In the genomic region with DNA sequence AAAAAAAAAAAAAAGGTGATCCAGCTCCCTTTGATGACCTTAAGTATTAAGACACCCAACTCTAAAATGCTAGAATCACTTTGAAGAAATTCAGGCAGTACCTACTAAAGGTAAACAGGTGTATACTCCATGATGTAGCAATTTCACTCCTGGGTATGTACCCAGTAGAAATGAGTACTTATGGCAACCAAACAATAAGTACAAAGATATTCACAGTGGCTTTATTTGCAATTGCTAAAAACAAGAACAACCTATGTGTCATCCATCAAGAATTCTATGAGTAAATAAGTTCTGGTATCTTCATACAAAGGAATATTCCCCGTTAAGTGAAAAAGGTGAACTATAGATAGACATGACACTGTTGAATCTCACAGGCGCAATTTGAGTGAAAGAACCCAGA, we compare ENCODE assay signal across 24 cellular contexts. TPM values are rescaled to one million over a fixed set of nuclear protein-coding genes. Genes with fewer than 3 reads are reported as not detected.
DNase-seq lines count a peak whose midpoint lies in the region; ATAC-seq, FAIRE-seq and TF ChIP-seq lines count a peak whose summit lies in the region.
"Had no signal": no experiment of that assay in that cellular context is flagged by ENCODE, and none has a peak within 500 bp of the region (broad histone marks: within the 10 kb centered on the region; RNA-seq: fewer than 3 reads in every experiment).

No MANE protein-coding gene starts in this region.

- peaks cover 34% of the 10 kb centered on the region for H3K4me1 ChIP-seq in A549

- DNase-seq in A549 (ENCODE audit: low read depth in 1 of 2, low spot score in 1 of 2) (peak; percentile 22 to 25), HFFc6 (peak; percentile 20), SW480 (ENCODE audit: low spot score) (peak; percentile 5), iris pigment epithelial cell (ENCODE audit: low read depth) (peak; percentile 37), glomerular visceral epithelial cell (ENCODE audit: extremely low spot score) (no peak), H54 (ENCODE audit: insufficient read length, low spot score) (no peak), NCI-H2029 (lab: John Stamatoyannopoulos, UW) (no peak)
- DNase-seq in effector CD4-positive, alpha-beta T cell, result no peak
- DNase-seq: ACHN; CD4-positive, CD25-positive, alpha-beta regulatory T cell; DMS79; KG1; NCI-H1048; NCI-H1436 treated with DMSO at 0.1 percent for 48 hours; NCI-H2081 treated with DMSO at 0.1 percent for 48 hours; NCI-H510A treated with DMSO at 0.1 percent for 48 hours; NCI-H82; SHP77 treated with DMSO at 0.1 percent for 48 hours had no signal

- no peak for TF ChIP-seq RAD21 in A549 (conservative IDR thresholded peaks at IDR 0.05 in 1 of 2, IDR thresholded peaks at IDR 0.05 in 1 of 2)

- TF ChIP-seq CTCF in A549 (IDR thresholded peaks at IDR 0.05) (no peak), HFFc6 (IDR thresholded peaks at IDR 0.05) (no peak)

- CTCF ChIA-PET in A549 (lab: Yijun Ruan, JAX), result interaction anchor here (1.0 kb wide), 1 partner anchor 11 kb away, joined by 3 read pairs; no protein-coding TSS in a partner anchor

- POLR2A ChIA-PET in A549 (lab: Yijun Ruan, JAX), result no interaction called here

- H3K9me3 ChIP-seq in A549, result no peaks in the 10 kb centered on the region

- H3K4me1 Mint-ChIP-seq in HFFc6 (ENCODE audit: low read depth), result peaks cover 36% of the 10 kb centered on the region
- H3K4me1 Mint-ChIP-seq: B cell had no signal

- TF ChIP-seq EP300 in A549 (IDR thresholded peaks at IDR 0.05), result no peak

- H3K27ac ChIP-seq in A549, result peak overlapping the region; percentile 70 to 71; a peak in 3 of 6 replicates

- no peaks in the 10 kb centered on the region for H3K36me3 Mint-ChIP-seq in HFFc6 (ENCODE audit: low read depth)

- H3K27ac Mint-ChIP-seq in HFFc6, result no peak overlapping the region
- H3K27ac Mint-ChIP-seq: B cell; CD4-positive, CD25-positive, alpha-beta regulatory T cell had no signal

- peak in 1 of 2 experiments; percentile 70; a peak in 3 of 6 replicates for ATAC-seq in A549
- ATAC-seq: GM12878, Panc1 had no signal

- no peak overlapping the region for H3K4me3 Mint-ChIP-seq in HFFc6
- H3K4me3 Mint-ChIP-seq: B cell; CD4-positive, CD25-positive, alpha-beta regulatory T cell had no signal

- H3K4me2 ChIP-seq in A549, result peak overlapping the region; percentile 53

- 22% methylated on average over 2 of the region's 2 CpGs for WGBS in A549 (ENCODE audit: missing lambda C conversion rate)

- peaks cover 10% of the 10 kb centered on the region; the same call in 1 of the 2 replicates for H3K27me3 Mint-ChIP-seq in HFFc6 (ENCODE audit: insufficient read depth)
- H3K27me3 Mint-ChIP-seq: B cell; CD4-positive, CD25-positive, alpha-beta regulatory T cell had no signal

- TF ChIP-seq POLR2A in A549 (IDR thresholded peaks at IDR 0.05; ENCODE audit: low read length) (no peak), H54 (IDR thresholded peaks at IDR 0.05; ENCODE audit: low read depth, low read length) (no peak)

- FAIRE-seq in A549 (lab: Jason Lieb, UNC) (no peak), H54 (lab: Jason Lieb, UNC) (no peak)
- FAIRE-seq: D721Med, G401.6, GM12878 had no signal

- no peaks in the 10 kb centered on the region for H3K9me3 Mint-ChIP-seq in HFFc6

- H3K4me3 ChIP-seq in A549, result no peak overlapping the region
- H3K4me3 ChIP-seq: GM12878 had no signal

TF ChIP-seq in A549, 52 proteins besides CTCF, POLR2A, EP300 and RAD21 (continues in another document):
- no peak for TF ChIP-seq FOSB (CRISPR knock-in tag; IDR thresholded peaks at IDR 0.05)
- no peak for TF ChIP-seq NPAS2 (CRISPR knock-in tag; IDR thresholded peaks at IDR 0.05; ENCODE audit: borderline replicate concordance)
- no peak for TF ChIP-seq SMC3 (IDR thresholded peaks at IDR 0.05)
- no peak for TF ChIP-seq JUN (IDR thresholded peaks at IDR 0.05)
- TF ChIP-seq, protein P1, sequence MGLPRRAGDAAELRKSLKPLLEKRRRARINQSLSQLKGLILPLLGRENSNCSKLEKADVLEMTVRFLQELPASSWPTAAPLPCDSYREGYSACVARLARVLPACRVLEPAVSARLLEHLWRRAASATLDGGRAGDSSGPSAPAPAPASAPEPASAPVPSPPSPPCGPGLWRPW (IDR thresholded peaks at IDR 0.05), result no peak
- TF ChIP-seq, protein P2, sequence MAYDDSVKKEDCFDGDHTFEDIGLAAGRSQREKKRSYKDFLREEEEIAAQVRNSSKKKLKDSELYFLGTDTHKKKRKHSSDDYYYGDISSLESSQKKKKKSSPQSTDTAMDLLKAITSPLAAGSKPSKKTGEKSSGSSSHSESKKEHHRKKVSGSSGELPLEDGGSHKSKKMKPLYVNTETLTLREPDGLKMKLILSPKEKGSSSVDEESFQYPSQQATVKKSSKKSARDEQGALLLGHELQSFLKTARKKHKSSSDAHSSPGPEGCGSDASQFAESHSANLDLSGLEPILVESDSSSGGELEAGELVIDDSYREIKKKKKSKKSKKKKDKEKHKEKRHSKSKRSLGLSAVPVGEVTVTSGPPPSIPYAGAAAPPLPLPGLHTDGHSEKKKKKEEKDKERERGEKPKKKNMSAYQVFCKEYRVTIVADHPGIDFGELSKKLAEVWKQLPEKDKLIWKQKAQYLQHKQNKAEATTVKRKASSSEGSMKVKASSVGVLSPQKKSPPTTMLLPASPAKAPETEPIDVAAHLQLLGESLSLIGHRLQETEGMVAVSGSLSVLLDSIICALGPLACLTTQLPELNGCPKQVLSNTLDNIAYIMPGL (CRISPR knock-in tag; IDR thresholded peaks at IDR 0.05; ENCODE audit: borderline replicate concordance), result no peak
- TF ChIP-seq FOSL2 (IDR thresholded peaks at IDR 0.05), result 0 out of 2 replicates have a peak, but pooled peaks have one; percentile 8
- peak; percentile 48 for TF ChIP-seq FOSL2 (CRISPR knock-in tag; IDR thresholded peaks at IDR 0.05)
- TF ChIP-seq CBX8 (IDR thresholded peaks at IDR 0.05), result no peak
- TF ChIP-seq FOXS1 (CRISPR knock-in tag; IDR thresholded peaks at IDR 0.05), result no peak
- TF ChIP-seq EHMT2 (IDR thresholded peaks at IDR 0.05; ENCODE audit: low read depth), result no peak
- TF ChIP-seq MAZ (IDR thresholded peaks at IDR 0.05; ENCODE audit: borderline replicate concordance, low read depth, low read length), result no peak
- TF ChIP-seq CHD2 (IDR thresholded peaks at IDR 0.05; ENCODE audit: low read length, partially characterized antibody), result no peak
- TF ChIP-seq, protein P3, sequence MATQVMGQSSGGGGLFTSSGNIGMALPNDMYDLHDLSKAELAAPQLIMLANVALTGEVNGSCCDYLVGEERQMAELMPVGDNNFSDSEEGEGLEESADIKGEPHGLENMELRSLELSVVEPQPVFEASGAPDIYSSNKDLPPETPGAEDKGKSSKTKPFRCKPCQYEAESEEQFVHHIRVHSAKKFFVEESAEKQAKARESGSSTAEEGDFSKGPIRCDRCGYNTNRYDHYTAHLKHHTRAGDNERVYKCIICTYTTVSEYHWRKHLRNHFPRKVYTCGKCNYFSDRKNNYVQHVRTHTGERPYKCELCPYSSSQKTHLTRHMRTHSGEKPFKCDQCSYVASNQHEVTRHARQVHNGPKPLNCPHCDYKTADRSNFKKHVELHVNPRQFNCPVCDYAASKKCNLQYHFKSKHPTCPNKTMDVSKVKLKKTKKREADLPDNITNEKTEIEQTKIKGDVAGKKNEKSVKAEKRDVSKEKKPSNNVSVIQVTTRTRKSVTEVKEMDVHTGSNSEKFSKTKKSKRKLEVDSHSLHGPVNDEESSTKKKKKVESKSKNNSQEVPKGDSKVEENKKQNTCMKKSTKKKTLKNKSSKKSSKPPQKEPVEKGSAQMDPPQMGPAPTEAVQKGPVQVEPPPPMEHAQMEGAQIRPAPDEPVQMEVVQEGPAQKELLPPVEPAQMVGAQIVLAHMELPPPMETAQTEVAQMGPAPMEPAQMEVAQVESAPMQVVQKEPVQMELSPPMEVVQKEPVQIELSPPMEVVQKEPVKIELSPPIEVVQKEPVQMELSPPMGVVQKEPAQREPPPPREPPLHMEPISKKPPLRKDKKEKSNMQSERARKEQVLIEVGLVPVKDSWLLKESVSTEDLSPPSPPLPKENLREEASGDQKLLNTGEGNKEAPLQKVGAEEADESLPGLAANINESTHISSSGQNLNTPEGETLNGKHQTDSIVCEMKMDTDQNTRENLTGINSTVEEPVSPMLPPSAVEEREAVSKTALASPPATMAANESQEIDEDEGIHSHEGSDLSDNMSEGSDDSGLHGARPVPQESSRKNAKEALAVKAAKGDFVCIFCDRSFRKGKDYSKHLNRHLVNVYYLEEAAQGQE (IDR thresholded peaks at IDR 0.05), result no peak
- no peak for TF ChIP-seq RARB (CRISPR knock-in tag; IDR thresholded peaks at IDR 0.05)
- TF ChIP-seq HOXB13 (CRISPR knock-in tag; IDR thresholded peaks at IDR 0.05; ENCODE audit: low read depth), result no peak
- TF ChIP-seq ESRRA (IDR thresholded peaks at IDR 0.05; ENCODE audit: borderline replicate concordance, low read length), result no peak
- TF ChIP-seq GATA3 (IDR thresholded peaks at IDR 0.05; ENCODE audit: borderline replicate concordance), result peak; percentile 28; the same call in 1 of the 2 replicates
- no peak for TF ChIP-seq ZSCAN20 (CRISPR knock-in tag; IDR thresholded peaks at IDR 0.05)
- TF ChIP-seq, protein P4, sequence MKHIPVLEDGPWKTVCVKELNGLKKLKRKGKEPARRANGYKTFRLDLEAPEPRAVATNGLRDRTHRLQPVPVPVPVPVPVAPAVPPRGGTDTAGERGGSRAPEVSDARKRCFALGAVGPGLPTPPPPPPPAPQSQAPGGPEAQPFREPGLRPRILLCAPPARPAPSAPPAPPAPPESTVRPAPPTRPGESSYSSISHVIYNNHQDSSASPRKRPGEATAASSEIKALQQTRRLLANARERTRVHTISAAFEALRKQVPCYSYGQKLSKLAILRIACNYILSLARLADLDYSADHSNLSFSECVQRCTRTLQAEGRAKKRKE (CRISPR knock-in tag; IDR thresholded peaks at IDR 0.05; ENCODE audit: low read depth), result no peak
- TF ChIP-seq, protein P5, sequence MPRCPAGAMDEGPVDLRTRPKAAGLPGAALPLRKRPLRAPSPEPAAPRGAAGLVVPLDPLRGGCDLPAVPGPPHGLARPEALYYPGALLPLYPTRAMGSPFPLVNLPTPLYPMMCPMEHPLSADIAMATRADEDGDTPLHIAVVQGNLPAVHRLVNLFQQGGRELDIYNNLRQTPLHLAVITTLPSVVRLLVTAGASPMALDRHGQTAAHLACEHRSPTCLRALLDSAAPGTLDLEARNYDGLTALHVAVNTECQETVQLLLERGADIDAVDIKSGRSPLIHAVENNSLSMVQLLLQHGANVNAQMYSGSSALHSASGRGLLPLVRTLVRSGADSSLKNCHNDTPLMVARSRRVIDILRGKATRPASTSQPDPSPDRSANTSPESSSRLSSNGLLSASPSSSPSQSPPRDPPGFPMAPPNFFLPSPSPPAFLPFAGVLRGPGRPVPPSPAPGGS (IDR thresholded peaks at IDR 0.05), result no peak

RNA-seq across cellular contexts. Expression of a gene that starts 29.4 kb away (rescaled TPM):
- polyA plus RNA-seq in A549 (2011; rRNA removed), result 0.74 and 1.1 TPM in 2 replicates
- polyA plus RNA-seq in A549 (2012; cell fraction: cytosol; rRNA removed), result 7.4 and 7.5 TPM in 2 replicates
- 22.8 and 24.6 TPM in 2 replicates for polyA plus RNA-seq in A549 (2012; cell fraction: nucleus; rRNA removed)
- polyA plus RNA-seq in A549 (2017; fragmentation: RNase III; extraction: RNeasy Plus Mini Kit Qiagen cat#74134 plus additional on column Dnase treatment), result 7.5 to 9.1 TPM (median 8.5 TPM) in 3 replicates
- polyA minus RNA-seq in A549 (2011; rRNA and poly(A)+ RNA removed), result 2.6 and 3.7 TPM in 2 replicates
- total RNA-seq in HFFc6 (2021; fragmentation: NEBNext Ultra II Directional; extraction: Animal tissue kit (Norgen Biotek cat#: 25700)), result 1 to 10 TPM; 3.8 to 6.8 (median 5.7) TPM
- total RNA-seq: MCF 10A had no signal

Comparison
In these comparisons a context has a peak if more than half of its experiments do, and no peak if none do; other contexts are left out.
1. DNase-seq: peak in A549 (2 of 2), HFFc6 (single experiment), SW480 (single experiment) and iris pigment epithelial cell (single experiment); none in glomerular visceral epithelial cell (single experiment), effector CD4-positive, alpha-beta T cell (single experiment), H54 (single experiment) and NCI-H2029 (single experiment).